ENCODE assay signal across 1 cellular context in genomic region chr6:134057478-134057877, GRCh38.
TF ChIP-seq lines count a peak whose summit lies in the region.

No MANE protein-coding gene starts in this region.

TF ChIP-seq in HepG2, 621 proteins besides CTCF, POLR2A, EP300 and RAD21 (continued from another document):
- TF ChIP-seq HMGXB4 (CRISPR knock-in tag; IDR thresholded peaks at IDR 0.05; ENCODE audit: borderline replicate concordance in 1 of 2, low read depth in 1 of 2) (no peak), PBX2 (CRISPR knock-in tag; IDR thresholded peaks at IDR 0.05) (no peak), KLF9 (CRISPR knock-in tag; IDR thresholded peaks at IDR 0.05; ENCODE audit: low read depth) (no peak), ARID4A (CRISPR knock-in tag; IDR thresholded peaks at IDR 0.05; ENCODE audit: borderline replicate concordance) (no peak), YY1 (IDR thresholded peaks at IDR 0.05; ENCODE audit: insufficient read depth, insufficient replicate concordance, low read depth, low read length) (no peak), ZNF746 (CRISPR knock-in tag; IDR thresholded peaks at IDR 0.05) (no peak), MYPOP (CRISPR knock-in tag; IDR thresholded peaks at IDR 0.05) (no peak), ZXDC (CRISPR knock-in tag; IDR thresholded peaks at IDR 0.05) (no peak), MAFG (CRISPR knock-in tag; IDR thresholded peaks at IDR 0.05) (no peak), ZMYM3 (CRISPR knock-in tag; IDR thresholded peaks at IDR 0.05) (no peak)
